21 cellular contexts compared by ENCODE assay signal in genomic region chr17:12318614-12319266, GRCh38.
"Had no signal": no experiment of that assay in that cellular context is flagged by ENCODE, and none has a peak within 500 bp of the region (broad histone marks: within the 10 kb centered on the region; RNA-seq: fewer than 3 reads in every experiment).

No MANE protein-coding gene starts in this region.

- ATAC-seq: activated CD8-positive, alpha-beta memory T cell treated with anti-CD3 and anti-CD28 coated beads, Interleukin-2, amount 10 ng/mL, durations not matched to agents 7 days and 5 days; esophagus mucosa; naive thymus-derived CD4-positive, alpha-beta T cell; stimulated activated naive CD8-positive, alpha-beta T cell treated with anti-CD3 and anti-CD28 coated beads, Interleukin-15, Interleukin-2, amounts not matched to agents 100 U/mL and 50 U/mL, for 24 hours; T-cell had no signal

- H3K27me3 ChIP-seq: colonic mucosa, right atrium auricular region had no signal

- H3K27ac Mint-ChIP-seq: activated B cell treated with CpG ODN at 0.5 μM for 24 hours; activated CD4-positive, alpha-beta memory T cell treated with anti-CD3 and anti-CD28 coated beads, Interleukin-2, amount 10 ng/mL, durations not matched to agents 7 days and 5 days; activated CD8-positive, alpha-beta memory T cell treated with anti-CD3 and anti-CD28 coated beads, Interleukin-2, amount 10 ng/mL, durations not matched to agents 7 days and 5 days; activated naive CD8-positive, alpha-beta T cell treated with anti-CD3 and anti-CD28 coated beads for 36 hours; naive thymus-derived CD4-positive, alpha-beta T cell; T-cell; type B pancreatic cell had no signal

- H3K27ac ChIP-seq: colonic mucosa, prostate gland had no signal

- H3K9me3 Mint-ChIP-seq: type B pancreatic cell had no signal

- H3K4me1 Mint-ChIP-seq: activated B cell treated with CpG ODN at 0.5 μM for 24 hours; activated CD4-positive, alpha-beta memory T cell treated with anti-CD3 and anti-CD28 coated beads, Interleukin-2, amount 10 ng/mL, durations not matched to agents 7 days and 5 days; activated CD8-positive, alpha-beta memory T cell treated with anti-CD3 and anti-CD28 coated beads, Interleukin-2, amount 10 ng/mL, durations not matched to agents 7 days and 5 days; activated naive CD8-positive, alpha-beta T cell treated with anti-CD3 and anti-CD28 coated beads for 36 hours; central memory CD8-positive, alpha-beta T cell; naive thymus-derived CD4-positive, alpha-beta T cell; T-cell had no signal

- DNase-seq: activated B cell treated with CpG ODN at 0.5 μM for 24 hours; activated CD4-positive, alpha-beta memory T cell treated with anti-CD3 and anti-CD28 coated beads, Interleukin-2, amount 10 ng/mL, durations not matched to agents 7 days and 5 days; activated CD4-positive, alpha-beta T cell treated with anti-CD3 and anti-CD28 coated beads for 48 hours; activated CD8-positive, alpha-beta memory T cell treated with anti-CD3 and anti-CD28 coated beads, Interleukin-2, amount 10 ng/mL, durations not matched to agents 7 days and 5 days; activated naive CD4-positive, alpha-beta T cell; activated naive CD8-positive, alpha-beta T cell treated with anti-CD3 and anti-CD28 coated beads for 36 hours; anterior cingulate cortex; colonic mucosa; effector CD8-positive, alpha-beta T cell; foreskin melanocyte; glutamatergic neuron; hippocampal formation; naive thymus-derived CD4-positive, alpha-beta T cell; stimulated activated naive CD8-positive, alpha-beta T cell treated with anti-CD3 and anti-CD28 coated beads, Interleukin-15, Interleukin-2, amounts not matched to agents 100 U/mL and 50 U/mL, for 24 hours; T-cell had no signal

- H3K4me1 ChIP-seq: colonic mucosa, prostate gland had no signal

- H3K36me3 Mint-ChIP-seq: activated CD8-positive, alpha-beta memory T cell treated with anti-CD3 and anti-CD28 coated beads, Interleukin-2, amount 10 ng/mL, durations not matched to agents 7 days and 5 days; activated naive CD8-positive, alpha-beta T cell treated with anti-CD3 and anti-CD28 coated beads for 36 hours; T-cell; type B pancreatic cell had no signal

- H3K4me3 Mint-ChIP-seq: activated B cell treated with CpG ODN at 0.5 μM for 24 hours; activated CD4-positive, alpha-beta memory T cell treated with anti-CD3 and anti-CD28 coated beads, Interleukin-2, amount 10 ng/mL, durations not matched to agents 7 days and 5 days; activated CD8-positive, alpha-beta memory T cell treated with anti-CD3 and anti-CD28 coated beads, Interleukin-2, amount 10 ng/mL, durations not matched to agents 7 days and 5 days; activated naive CD8-positive, alpha-beta T cell treated with anti-CD3 and anti-CD28 coated beads for 36 hours; central memory CD8-positive, alpha-beta T cell; naive thymus-derived CD4-positive, alpha-beta T cell; T-cell; type B pancreatic cell had no signal

- H3K36me3 ChIP-seq: colonic mucosa, prostate gland, right atrium auricular region had no signal

- H3K27me3 Mint-ChIP-seq: activated B cell treated with CpG ODN at 0.5 μM for 24 hours; activated CD4-positive, alpha-beta memory T cell treated with anti-CD3 and anti-CD28 coated beads, Interleukin-2, amount 10 ng/mL, durations not matched to agents 7 days and 5 days; activated CD8-positive, alpha-beta memory T cell treated with anti-CD3 and anti-CD28 coated beads, Interleukin-2, amount 10 ng/mL, durations not matched to agents 7 days and 5 days; activated naive CD8-positive, alpha-beta T cell treated with anti-CD3 and anti-CD28 coated beads for 36 hours; central memory CD8-positive, alpha-beta T cell; T-cell; type B pancreatic cell had no signal

- H3K4me3 ChIP-seq: colonic mucosa, prostate gland, right atrium auricular region, skin epidermis had no signal

- H3K9me3 ChIP-seq: colonic mucosa, prostate gland had no signal
